Comparison of ENCODE assay signal across 11 cellular contexts in the genomic region with DNA sequence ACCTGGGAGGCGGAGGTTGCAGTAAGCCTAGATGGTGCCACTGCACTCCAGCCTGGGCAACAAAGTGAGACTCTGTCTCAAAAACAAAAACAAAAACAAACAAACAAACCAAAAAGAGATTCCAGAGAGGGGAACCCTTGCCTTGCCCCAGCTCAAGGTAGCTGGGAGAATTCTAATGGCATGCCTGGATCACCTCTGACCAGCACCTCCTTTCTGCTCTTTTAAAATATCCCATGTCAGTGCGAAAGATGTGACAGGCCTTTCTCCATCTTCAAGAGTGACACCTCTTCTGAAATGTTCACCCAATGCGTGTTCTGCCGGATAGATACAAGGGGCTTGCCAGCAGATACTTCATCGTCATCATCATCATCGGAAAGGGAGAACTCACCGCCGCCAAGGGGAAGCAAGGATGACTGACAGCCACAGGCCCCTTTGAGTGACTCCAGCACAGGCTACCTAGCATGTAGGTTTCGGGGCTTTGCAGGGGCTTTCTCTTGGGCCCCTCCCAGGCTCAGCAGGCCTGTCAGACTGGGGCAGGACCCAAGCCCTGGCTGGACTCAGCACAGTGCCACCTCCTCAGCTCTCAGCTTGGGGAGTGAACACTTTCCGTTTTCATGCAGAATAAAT. TPM values are rescaled to one million over a fixed set of nuclear protein-coding genes. Genes with fewer than 3 reads are reported as not detected.
A peak's percentile ranks its signal among the peaks of the same experiment; 100 is the strongest.
DNase-seq lines count a peak whose midpoint lies in the region; ATAC-seq and TF ChIP-seq lines count a peak whose summit lies in the region.
"Had no signal": no experiment of that assay in that cellular context is flagged by ENCODE, and none has a peak within 500 bp of the region (broad histone marks: within the 10 kb centered on the region; RNA-seq: fewer than 3 reads in every experiment).

No MANE protein-coding gene starts in this region.

- H3K27me3 ChIP-seq in CD8-positive, alpha-beta memory T cell (ENCODE audit: insufficient read depth, low read length, poor library complexity, severe bottlenecking), result no peaks in the 10 kb centered on the region
- H3K27me3 ChIP-seq in HUES64 (ENCODE audit: insufficient read depth, low read length), result peaks cover 6% of the 10 kb centered on the region; the same call in 1 of the 2 replicates
- no peaks in the 10 kb centered on the region for H3K27me3 ChIP-seq in parathyroid adenoma (ENCODE audit: control insufficient read depth, insufficient read depth, low read length)

- H3K4me1 ChIP-seq in CD8-positive, alpha-beta memory T cell (ENCODE audit: insufficient read depth, low read length), result peaks cover 19% of the 10 kb centered on the region
- H3K4me1 ChIP-seq in HUES64 (ENCODE audit: insufficient read depth, low read length), result no peaks in the 10 kb centered on the region; the same call in 1 of the 2 replicates
- peaks cover 7% of the 10 kb centered on the region for H3K4me1 ChIP-seq in parathyroid adenoma

- no peaks in the 10 kb centered on the region for H3K9me3 ChIP-seq in CD8-positive, alpha-beta memory T cell (ENCODE audit: low read length)
- H3K9me3 ChIP-seq in HUES64 (ENCODE audit: insufficient read depth, low read depth, low read length) (no peaks in the 10 kb centered on the region), parathyroid adenoma (ENCODE audit: control insufficient read depth, low read length) (no peaks in the 10 kb centered on the region)

- no peaks in the 10 kb centered on the region for H3K36me3 ChIP-seq in CD8-positive, alpha-beta memory T cell (ENCODE audit: insufficient read depth, low read length)
- H3K36me3 ChIP-seq in HUES64 (ENCODE audit: insufficient read depth, low read length), result no peaks in the 10 kb centered on the region
- no peaks in the 10 kb centered on the region for H3K36me3 ChIP-seq in parathyroid adenoma (ENCODE audit: control insufficient read depth, insufficient read depth, low read length)

- POLR2A ChIA-PET in CD8-positive, alpha-beta memory T cell (lab: Charles Lee), result interaction anchor here (1.1 to 3.0 kb wide), 2 partner anchors 14 to 18 kb away, joined by 3 to 62 read pairs; no protein-coding TSS in a partner anchor

- WGBS in HUES64, result 96% methylated on average over 10 of the region's 10 CpGs

- no peak overlapping the region for H3K9ac ChIP-seq in HUES64 (ENCODE audit: low read depth, low read length)
- no peak overlapping the region for H3K9ac ChIP-seq in parathyroid adenoma

- H3K4me3 Mint-ChIP-seq in CD8-positive, alpha-beta memory T cell, result peak overlapping the region; percentile 93 to 98 (median 97)
- peak overlapping the region; percentile 90 to 97 (median 90) for H3K4me3 Mint-ChIP-seq in brain

- H3K9me3 Mint-ChIP-seq in CD8-positive, alpha-beta memory T cell, result peaks cover 0 to 4% (median 4%) of the 10 kb centered on the region in 5 donors
- H3K9me3 Mint-ChIP-seq in brain, result peaks cover 0 to 8% (median 3%) of the 10 kb centered on the region in 5 experiments

- H3K4me1 Mint-ChIP-seq in CD8-positive, alpha-beta memory T cell, result peaks cover 39 to 68% (median 45%) of the 10 kb centered on the region in 3 donors
- H3K4me1 Mint-ChIP-seq in brain, result peaks cover 64% of the 10 kb centered on the region

- no peak for TF ChIP-seq CTCF in brain (conservative IDR thresholded peaks at IDR 0.05)
- no peak for TF ChIP-seq CTCF in parathyroid adenoma (IDR thresholded peaks at IDR 0.05)

- H3K79me2 ChIP-seq in parathyroid adenoma, result no peaks in the 10 kb centered on the region

- CTCF ChIA-PET in CD8-positive, alpha-beta memory T cell (lab: Charles Lee), result interaction anchor here (2.6 to 4.5 kb wide), 4 partner anchors 9 to 49 kb away, joined by 13 to 80 read pairs (median 24); no protein-coding TSS in a partner anchor

- H3K4me3 ChIP-seq in CD8-positive, alpha-beta memory T cell (ENCODE audit: low read length), result no peak overlapping the region
- H3K4me3 ChIP-seq in HUES64 (ENCODE audit: low read length) (0 out of 2 replicates have a peak overlapping the region, but pooled peaks have one; percentile 84), parathyroid adenoma (ENCODE audit: low read depth, low read length) (no peak overlapping the region)

- H3K36me3 Mint-ChIP-seq in CD8-positive, alpha-beta memory T cell, result peaks cover 0 to 10% (median 4%) of the 10 kb centered on the region in 3 donors
- no peaks in the 10 kb centered on the region for H3K36me3 Mint-ChIP-seq in brain

- peaks cover 4 to 9% of the 10 kb centered on the region in 2 donors for H3K27me3 Mint-ChIP-seq in CD8-positive, alpha-beta memory T cell
- H3K27me3 Mint-ChIP-seq in brain, result peaks cover 12% of the 10 kb centered on the region

- H3K4me2 ChIP-seq in parathyroid adenoma (ENCODE audit: low read length), result no peak overlapping the region

- peak overlapping the region; percentile 97 for H3K27ac ChIP-seq in CD8-positive, alpha-beta memory T cell (ENCODE audit: low read depth, low read length)
- no peak overlapping the region for H3K27ac ChIP-seq in HUES64 (ENCODE audit: low read depth, low read length)
- H3K27ac ChIP-seq in parathyroid adenoma, result peak overlapping the region; percentile 93

- no peak for ATAC-seq in GM18498 (IDR thresholded peaks at IDR 0.05; ENCODE audit: unreplicated experiment)

- no peak overlapping the region for H2AFZ ChIP-seq in parathyroid adenoma

- peak overlapping the region in 7 of 8 donors; percentile 45 to 100 (median 98) for H3K27ac Mint-ChIP-seq in CD8-positive, alpha-beta memory T cell
- peak overlapping the region; percentile 67 to 98 (median 92) for H3K27ac Mint-ChIP-seq in brain

- DNase-seq in CD8-positive, alpha-beta memory T cell, result no peak
- DNase-seq in GDM1 (lab: John Stamatoyannopoulos, UW) (no peak), HuH-7 (ENCODE audit: low spot score) (no peak)
- DNase-seq: dermis blood vessel endothelial cell, retina, RPMI8226 had no signal

RNA-seq across cellular contexts. Expression of gene LRP3, which starts 18.9 kb away (rescaled TPM):
- total RNA-seq in CD8-positive, alpha-beta memory T cell, result under 1 TPM in 1 of 2 experiments, not detected in 1; 0.24 TPM
- not detected for polyA plus RNA-seq in CD8-positive, alpha-beta memory T cell
- 14.8 TPM for polyA plus RNA-seq in HUES64 (2013, experiment 1 of 2)
- 20.7 TPM for polyA plus RNA-seq in HUES64 (2013, experiment 2 of 2)
- 240 TPM for polyA plus RNA-seq in brain (ENCODE audit: insufficient read depth, low read depth, low replicate concordance)

RNA-seq across cellular contexts. Expression of gene WDR88, which starts 43.4 kb away (rescaled TPM):
- not detected for total RNA-seq in CD8-positive, alpha-beta memory T cell
- 0.25 TPM for polyA plus RNA-seq in CD8-positive, alpha-beta memory T cell
- not detected for polyA plus RNA-seq in HUES64 (2013, experiment 1 of 2)
- not detected for polyA plus RNA-seq in HUES64 (2013, experiment 2 of 2)
- not detected for polyA plus RNA-seq in brain (ENCODE audit: insufficient read depth, low read depth, low replicate concordance)
- total RNA-seq: activated CD8-positive, alpha-beta memory T cell treated with anti-CD3 and anti-CD28 coated beads for 36 hours; dermis blood vessel endothelial cell had no signal

RNA-seq across cellular contexts. Expression of gene SLC7A10, which starts 50.4 kb away (rescaled TPM):
- total RNA-seq in CD8-positive, alpha-beta memory T cell, result not detected
- not detected for polyA plus RNA-seq in CD8-positive, alpha-beta memory T cell
- 1.5 TPM for polyA plus RNA-seq in HUES64 (2013, experiment 1 of 2)
- 1.6 TPM for polyA plus RNA-seq in HUES64 (2013, experiment 2 of 2)
- 4.7 TPM for polyA plus RNA-seq in brain (ENCODE audit: insufficient read depth, low read depth, low replicate concordance)
- total RNA-seq: activated CD8-positive, alpha-beta memory T cell treated with anti-CD3 and anti-CD28 coated beads for 36 hours had no signal

Comparison
In these comparisons a context has a peak if more than half of its experiments do, and no peak if none do; other contexts are left out.
1. RNA of gene LRP3, which starts 18.9 kb away (polyA plus RNA-seq): 240 TPM in brain (single experiment); not detected in CD8-positive, alpha-beta memory T cell (single experiment); every median in the first group is over 100 times any median in the second.